Comparison of ENCODE assay signal across 9 cellular contexts in the genomic region with DNA sequence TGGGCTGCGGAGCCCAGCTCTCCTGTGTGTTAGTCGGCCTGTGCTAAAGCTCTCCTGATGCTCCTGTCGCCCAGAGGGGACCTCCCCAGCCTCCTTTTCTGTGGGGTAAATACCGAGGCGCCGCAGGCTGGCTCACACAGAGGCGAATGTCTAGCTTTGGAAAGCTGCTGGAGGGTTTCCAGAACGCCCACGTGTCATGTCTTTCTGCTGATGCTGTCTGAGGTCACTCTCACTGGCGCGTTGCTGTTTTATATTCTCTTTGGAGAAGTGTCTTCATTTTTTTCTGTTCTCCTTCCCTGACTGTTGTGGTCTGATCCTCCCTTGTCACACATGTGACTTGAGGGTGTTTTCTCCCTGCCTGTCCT.
A peak's percentile ranks its signal among the peaks of the same experiment; 100 is the strongest.
DNase-seq lines count a peak whose midpoint lies in the region; ATAC-seq, FAIRE-seq and TF ChIP-seq lines count a peak whose summit lies in the region.
"Had no signal": no experiment of that assay in that cellular context is flagged by ENCODE, and none has a peak within 500 bp of the region (broad histone marks: within the 10 kb centered on the region; RNA-seq: fewer than 3 reads in every experiment).

No MANE protein-coding gene starts in this region.

- H3K27ac ChIP-seq in IMR-90 (ENCODE audit: insufficient read depth, low read length) (peak overlapping the region; percentile 65), kidney (ENCODE audit: low read depth in 2 of 2, low read length in 2 of 2) (no peak overlapping the region), testis (no peak overlapping the region)

- H3K9me3 ChIP-seq in IMR-90 (ENCODE audit: control insufficient read depth, insufficient read depth, low read length), result no peaks in the 10 kb centered on the region
- H3K9me3 ChIP-seq in kidney (ENCODE audit: control insufficient read depth in 1 of 2, low read length in 2 of 2), result no peaks in the 10 kb centered on the region
- H3K9me3 ChIP-seq in testis, result no peaks in the 10 kb centered on the region

- H4K5ac ChIP-seq in IMR-90 (ENCODE audit: low read depth, low read length), result no peak overlapping the region

- BruUV-seq in IMR-90 (replicated peaks; lab: Mats Ljungman, UMichigan), result no TSS peak

- H2BK5ac ChIP-seq in IMR-90 (ENCODE audit: low read depth, low read length, poor library complexity, severe bottlenecking), result peak overlapping the region; percentile 88

- DNase-seq in IMR-90, result peak; percentile 94
- DNase-seq in cardiac fibroblast (ENCODE audit: low read depth in 2 of 2), result peak; percentile 87 to 94
- peak; percentile 80 for DNase-seq in kidney
- peak; percentile 77 for DNase-seq in testis
- DNase-seq in stimulated activated CD4-positive, alpha-beta T cell treated with anti-CD3 and anti-CD28 coated beads, Interleukin-4, amount 100 ng/mL, for 4 hours, result no peak
- no peak for DNase-seq in activated effector memory CD4-positive, alpha-beta T cell treated with anti-CD3 and anti-CD28 coated beads, Interleukin-2, amount 50 U/mL, for 16 hours
- DNase-seq in NCI-H526 treated with DMSO at 0.1 percent for 48 hours (lab: John Stamatoyannopoulos, UW), result no peak
- DNase-seq: activated gamma-delta T cell treated with Interleukin-2 at 50 U/mL for 16 hours, SHP77 had no signal

- H2AFZ ChIP-seq in IMR-90 (replicated peaks; ENCODE audit: low read length, poor library complexity), result peak overlapping the region; percentile 8

- H3K14ac ChIP-seq in IMR-90 (replicated peaks; ENCODE audit: low read depth, low read length), result peak overlapping the region; percentile 14; the same call in 1 of the 2 replicates

- 45% methylated on average over 10 of the region's 11 CpGs; no CpG with 5 or more reads in 1 of the 2 experiments for WGBS in IMR-90 (ENCODE audit: extremely low coverage in 2 of 2, insufficient read length in 1 of 2), 2 experiments
- WGBS in testis, 2 donors, result 71 to 77% methylated on average over 5 to 11 of the region's 11 CpGs

- H3K4me1 ChIP-seq in IMR-90 (ENCODE audit: control insufficient read depth, insufficient read depth, low read length) (peaks cover 8% of the 10 kb centered on the region), kidney (ENCODE audit: control insufficient read depth in 1 of 2, insufficient read depth in 1 of 2, low read depth in 1 of 2, low read length in 2 of 2) (no peaks in the 10 kb centered on the region), testis (no peaks in the 10 kb centered on the region)

- ATAC-seq in IMR-90 (ENCODE audit: low read depth), result peak; percentile 91

- dilution Hi-C loops in IMR-90 (cut with HindIII; ENCODE audit: low sequenced_read_pairs, unreplicated experiment), result no loop called here

- H3K4ac ChIP-seq in IMR-90 (ENCODE audit: low read depth, low read length), result peak overlapping the region; percentile 79

- peaks cover 41% of the 10 kb centered on the region for H3K36me3 ChIP-seq in IMR-90 (ENCODE audit: control insufficient read depth, insufficient read depth, low read length)
- peaks cover 14 to 17% of the 10 kb centered on the region in 2 donors for H3K36me3 ChIP-seq in kidney (ENCODE audit: control insufficient read depth in 1 of 2, insufficient read depth in 2 of 2, low read length in 2 of 2)
- no peaks in the 10 kb centered on the region for H3K36me3 ChIP-seq in testis (ENCODE audit: low read depth, missing control alignments)

- peak overlapping the region; percentile 22; the same call in 1 of the 2 replicates for H2BK120ac ChIP-seq in IMR-90 (ENCODE audit: low read depth, low read length)

- peak overlapping the region; percentile 14; the same call in 1 of the 2 replicates for H3K18ac ChIP-seq in IMR-90 (ENCODE audit: low read depth, low read length)

- H2AK5ac ChIP-seq in IMR-90 (ENCODE audit: low read depth, low read length), result peak overlapping the region; percentile 75

- intact Hi-C loops in IMR-90 (cut with micrococcal nuclease), result no loop called here
- intact Hi-C loops in kidney (cut with DNase I), result no loop called here
- intact Hi-C loops in testis (cut with DNase I; ENCODE audit: low total_unique reads), result no loop called here

- H4K8ac ChIP-seq in IMR-90 (ENCODE audit: low read depth in 2 of 2, low read length in 2 of 2), result peak overlapping the region; percentile 67 to 68; a peak in 3 of 4 replicates

- CTCF ChIA-PET in IMR-90 (lab: Yijun Ruan, JAX), result interaction anchor here (0.6 to 1.0 kb wide), 3 partner anchors 14 to 84 kb away, joined by 3 to 4 read pairs (median 3); no protein-coding TSS in a partner anchor

- no peak for FAIRE-seq in kidney (lab: Jason Lieb, UNC)

- H3K4me3 ChIP-seq in IMR-90 (ENCODE audit: insufficient read depth, low read depth, low read length) (no peak overlapping the region), cardiac fibroblast (replicated peaks in 1 of 2; ENCODE audit: low read depth in 2 of 2, low read length in 2 of 2) (no peak overlapping the region), kidney (ENCODE audit: low read length in 2 of 2) (no peak overlapping the region), testis (no peak overlapping the region)

- no peaks in the 10 kb centered on the region; the same call in 1 of the 2 replicates for H4K20me1 ChIP-seq in IMR-90 (ENCODE audit: insufficient read depth, low read length)

- peak overlapping the region; percentile 74; the same call in 1 of the 3 replicates for H2BK15ac ChIP-seq in IMR-90 (ENCODE audit: low read depth, low read length)

- in situ Hi-C loops in IMR-90 (cut with MboI; ENCODE audit: low sequenced_read_pairs), result no loop called here

- 0 out of 2 replicates have a peak overlapping the region, but pooled peaks have one; percentile 6 for H3K23ac ChIP-seq in IMR-90 (ENCODE audit: low read depth, low read length)

- peak overlapping the region; percentile 11; the same call in 1 of the 2 replicates for H3K4me2 ChIP-seq in IMR-90 (ENCODE audit: low read depth, low read length)

- TF ChIP-seq POLR2A in IMR-90 (IDR thresholded peaks at IDR 0.05; ENCODE audit: low read depth, low read length), result no peak; the same call in 1 of the 2 replicates
- TF ChIP-seq POLR2A in testis (IDR thresholded peaks at IDR 0.05), result no peak

- H3K27me3 ChIP-seq in IMR-90 (ENCODE audit: control insufficient read depth, insufficient read depth, low read length), result no peaks in the 10 kb centered on the region
- H3K27me3 ChIP-seq in testis, result no peaks in the 10 kb centered on the region

- H4K91ac ChIP-seq in IMR-90 (ENCODE audit: insufficient read depth, low read depth, low read length), result peak overlapping the region; percentile 45

- H2AK9ac ChIP-seq in IMR-90 (replicated peaks; ENCODE audit: low read depth, low read length, poor library complexity), result peak overlapping the region; percentile 21

- TF ChIP-seq CTCF in IMR-90 (conservative IDR thresholded peaks at IDR 0.05; ENCODE audit: low read depth, low read length) (no peak), cardiac fibroblast (IDR thresholded peaks at IDR 0.05; ENCODE audit: low read depth, low read length) (no peak), kidney (IDR thresholded peaks at IDR 0.05; ENCODE audit: borderline replicate concordance, extremely low read depth, insufficient read depth) (no peak), testis (IDR thresholded peaks at IDR 0.05) (no peak)

- TF ChIP-seq RAD21 in IMR-90 (IDR thresholded peaks at IDR 0.05; ENCODE audit: low read length), result peak; percentile 13; the same call in 1 of the 2 replicates

- 0 out of 2 replicates have a peak overlapping the region, but pooled peaks have one; percentile 3 for H3K9ac ChIP-seq in IMR-90 (ENCODE audit: low read depth, low read length)
- H3K9ac ChIP-seq in kidney (ENCODE audit: low read length in 2 of 2), result no peak overlapping the region

- POLR2A ChIA-PET in IMR-90 (lab: Charles Lee; ENCODE audit: unreplicated experiment), result no interaction called here

- no peak overlapping the region for H2BK20ac ChIP-seq in IMR-90 (ENCODE audit: low read depth, low read length)

- H3K79me1 ChIP-seq in IMR-90 (ENCODE audit: low read depth in 1 of 2, low read length in 2 of 2), result peaks cover 0 to 8% of the 10 kb centered on the region in 2 experiments; a peak in 1 of 4 replicates

- peaks cover 6% of the 10 kb centered on the region; the same call in 1 of the 2 replicates for H3K9me1 ChIP-seq in IMR-90 (ENCODE audit: insufficient read depth, low read length)

- H3K56ac ChIP-seq in IMR-90 (ENCODE audit: extremely low read depth, insufficient read depth, low read length), result no peak overlapping the region

TF ChIP-seq in IMR-90, 13 proteins besides CTCF, POLR2A, EP300 and RAD21:
- no peak for TF ChIP-seq RFX5 (IDR thresholded peaks at IDR 0.05; ENCODE audit: low read depth, low read length)
- no peak for TF ChIP-seq MAFK (IDR thresholded peaks at IDR 0.05; ENCODE audit: low read depth, low read length)
- no peak for TF ChIP-seq MXI1 (IDR thresholded peaks at IDR 0.05; ENCODE audit: borderline replicate concordance, low read depth, low read length)
- no peak for TF ChIP-seq CHD1 (IDR thresholded peaks at IDR 0.05; ENCODE audit: low read depth, low read length)
- no peak for TF ChIP-seq NFE2L2 (IDR thresholded peaks at IDR 0.05; ENCODE audit: low read depth, low read length)
- TF ChIP-seq, protein P1, sequence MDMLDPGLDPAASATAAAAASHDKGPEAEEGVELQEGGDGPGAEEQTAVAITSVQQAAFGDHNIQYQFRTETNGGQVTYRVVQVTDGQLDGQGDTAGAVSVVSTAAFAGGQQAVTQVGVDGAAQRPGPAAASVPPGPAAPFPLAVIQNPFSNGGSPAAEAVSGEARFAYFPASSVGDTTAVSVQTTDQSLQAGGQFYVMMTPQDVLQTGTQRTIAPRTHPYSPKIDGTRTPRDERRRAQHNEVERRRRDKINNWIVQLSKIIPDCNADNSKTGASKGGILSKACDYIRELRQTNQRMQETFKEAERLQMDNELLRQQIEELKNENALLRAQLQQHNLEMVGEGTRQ (IDR thresholded peaks at IDR 0.05; ENCODE audit: low read depth, low read length), result peak; percentile 87
- TF ChIP-seq BHLHE40 (IDR thresholded peaks at IDR 0.05; ENCODE audit: low read depth, low read length), result peak; percentile 44; the same call in 1 of the 2 replicates
- TF ChIP-seq SMC3 (IDR thresholded peaks at IDR 0.05; ENCODE audit: low read depth, low read length), result no peak
- 0 out of 2 replicates have a peak, but pooled peaks have one; percentile 10 for TF ChIP-seq FOS (IDR thresholded peaks at IDR 0.05; ENCODE audit: low read depth, low read length)
TF ChIP-seq in IMR-90: peak in this region for 3.

Comparison
In these comparisons a context has a peak if more than half of its experiments do, and no peak if none do; other contexts are left out.
1. DNase-seq: peak in IMR-90 (single experiment), cardiac fibroblast (2 of 2), kidney (single experiment) and testis (single experiment); none in stimulated activated CD4-positive, alpha-beta T cell treated with anti-CD3 and anti-CD28 coated beads, Interleukin-4, amount 100 ng/mL, for 4 hours (0 of 2), activated effector memory CD4-positive, alpha-beta T cell treated with anti-CD3 and anti-CD28 coated beads, Interleukin-2, amount 50 U/mL, for 16 hours (single experiment) and NCI-H526 treated with DMSO at 0.1 percent for 48 hours (single experiment).